In genomic region chr17:5706835-5707234, GRCh38 we compare ENCODE assay signal across 8 cellular contexts.
DNase-seq lines count a peak whose midpoint lies in the region; ATAC-seq and TF ChIP-seq lines count a peak whose summit lies in the region.

No MANE protein-coding gene starts in this region.

- intact Hi-C loops in IMR-90 (cut with micrococcal nuclease) (loop anchor here (1.0 to 2.0 kb wide), 3 partner anchors 115 to 716 kb away; no protein-coding TSS in a partner anchor), left ventricle myocardium superior (cut with micrococcal nuclease) (no loop called here), sigmoid colon (cut with DNase I) (loop anchor here (5.0 kb wide), 1 partner anchor 120 kb away; no protein-coding TSS in a partner anchor)

- H2AFZ ChIP-seq in IMR-90 (replicated peaks; ENCODE audit: low read length, poor library complexity) = peak overlapping the region; percentile 56

- H2BK15ac ChIP-seq in IMR-90 (ENCODE audit: low read depth, low read length) = no peak overlapping the region

- WGBS in IMR-90 (ENCODE audit: extremely low coverage in 2 of 2, insufficient read length in 1 of 2), 2 experiments = 0% methylated on average over 1 of the region's 3 CpGs; no CpG with 5 or more reads in 1 of the 2 experiments
- 4 to 10% methylated on average over 3 of the region's 3 CpGs for WGBS in sigmoid colon, 2 donors

- TF ChIP-seq CTCF in IMR-90 (conservative IDR thresholded peaks at IDR 0.05; ENCODE audit: low read depth, low read length) (peak; percentile 68), sigmoid colon (IDR thresholded peaks at IDR 0.05) (peak in 3 of 4 experiments; percentile 40 to 43 (median 42))

- H4K5ac ChIP-seq in IMR-90 (ENCODE audit: low read depth, low read length) = no peak overlapping the region

- DNase-seq in COLO668 (lab: John Stamatoyannopoulos, UW; ENCODE audit: unreplicated experiment) (peak; percentile 41), IMR-90 (peak; percentile 63), SHP77 treated with DMSO at 0.1 percent for 48 hours (lab: John Stamatoyannopoulos, UW) (peak; percentile 54), left ventricle myocardium superior (peak; percentile 58), sigmoid colon (no peak)
- peak; percentile 58 for DNase-seq in activated naive CD4-positive, alpha-beta T cell treated with anti-CD3 and anti-CD28 coated beads, Interleukin-2, amount 50 U/mL, for 16 hours

- H2AK5ac ChIP-seq in IMR-90 (ENCODE audit: low read depth, low read length) = no peak overlapping the region

- TF ChIP-seq POLR2A in IMR-90 (IDR thresholded peaks at IDR 0.05; ENCODE audit: low read depth, low read length) = no peak
- no peak for TF ChIP-seq POLR2A in sigmoid colon (IDR thresholded peaks at IDR 0.05)

- no peak overlapping the region for H3K23ac ChIP-seq in IMR-90 (ENCODE audit: low read depth, low read length)

- H2AK9ac ChIP-seq in IMR-90 (replicated peaks; ENCODE audit: low read depth, low read length, poor library complexity) = no peak overlapping the region

- in situ Hi-C loops in IMR-90 (cut with MboI; ENCODE audit: low sequenced_read_pairs) = loop anchor here (10.0 kb wide), 1 partner anchor 708 kb away; no protein-coding TSS in a partner anchor

- H4K91ac ChIP-seq in IMR-90 (ENCODE audit: insufficient read depth, low read depth, low read length) = no peak overlapping the region

- no peak for TF ChIP-seq EP300 in sigmoid colon (IDR thresholded peaks at IDR 0.05)

- dilution Hi-C loops in IMR-90 (cut with HindIII; ENCODE audit: low sequenced_read_pairs, unreplicated experiment) = no loop called here

- CTCF ChIA-PET in IMR-90 (lab: Yijun Ruan, JAX) = interaction anchor here (0.7 to 1.5 kb wide), 4 partner anchors 11 to 706 kb away, joined by 3 to 7 read pairs (median 3); no protein-coding TSS in a partner anchor

- H3K4me2 ChIP-seq in IMR-90 (ENCODE audit: low read depth, low read length) = no peak overlapping the region

- no peak overlapping the region for H3K27ac ChIP-seq in IMR-90 (ENCODE audit: insufficient read depth, low read length)
- no peak overlapping the region for H3K27ac ChIP-seq in sigmoid colon

- no peak overlapping the region for H2BK20ac ChIP-seq in IMR-90 (ENCODE audit: low read depth, low read length)

- no peak overlapping the region for H3K9ac ChIP-seq in IMR-90 (ENCODE audit: low read depth, low read length)

- no peak overlapping the region for H3K4ac ChIP-seq in IMR-90 (ENCODE audit: low read depth, low read length)

- H3K27me3 ChIP-seq in IMR-90 (ENCODE audit: control insufficient read depth, insufficient read depth, low read length) (peaks cover 2% of the 10 kb centered on the region), sigmoid colon (peaks cover 0 to 18% (median 0%) of the 10 kb centered on the region in 3 donors)

- no peak overlapping the region for H2BK5ac ChIP-seq in IMR-90 (ENCODE audit: low read depth, low read length, poor library complexity, severe bottlenecking)

- TF ChIP-seq RAD21 in IMR-90 (IDR thresholded peaks at IDR 0.05; ENCODE audit: low read length) = peak; percentile 65

- no peak overlapping the region for H2BK120ac ChIP-seq in IMR-90 (ENCODE audit: low read depth, low read length)

- no peaks in the 10 kb centered on the region; the same call in 1 of the 2 replicates for H3K9me3 ChIP-seq in IMR-90 (ENCODE audit: control insufficient read depth, insufficient read depth, low read length)
- peaks cover 0 to 6% (median 3%) of the 10 kb centered on the region in 4 donors for H3K9me3 ChIP-seq in sigmoid colon

- no TSS peak for BruUV-seq in IMR-90 (replicated peaks; lab: Mats Ljungman, UMichigan)

- no peaks in the 10 kb centered on the region for H3K9me1 ChIP-seq in IMR-90 (ENCODE audit: insufficient read depth, low read length)

- no peak overlapping the region for H3K14ac ChIP-seq in IMR-90 (replicated peaks; ENCODE audit: low read depth, low read length)

- POLR2A ChIA-PET in IMR-90 (lab: Charles Lee; ENCODE audit: unreplicated experiment) = no interaction called here

- no peak overlapping the region for H3K4me3 ChIP-seq in IMR-90 (ENCODE audit: insufficient read depth, low read depth, low read length)
- H3K4me3 ChIP-seq in sigmoid colon = no peak overlapping the region

- no peaks in the 10 kb centered on the region for H3K36me3 ChIP-seq in IMR-90 (ENCODE audit: control insufficient read depth, insufficient read depth, low read length)
- no peaks in the 10 kb centered on the region for H3K36me3 ChIP-seq in sigmoid colon

- H3K4me1 ChIP-seq in IMR-90 (ENCODE audit: control insufficient read depth, insufficient read depth, low read length) = no peaks in the 10 kb centered on the region
- H3K4me1 ChIP-seq in sigmoid colon = no peaks in the 10 kb centered on the region

- H4K8ac ChIP-seq in IMR-90 (ENCODE audit: low read depth in 2 of 2, low read length in 2 of 2) = no peak overlapping the region

- no peak overlapping the region for H3K56ac ChIP-seq in IMR-90 (ENCODE audit: extremely low read depth, insufficient read depth, low read length)

- no peaks in the 10 kb centered on the region for H3K79me1 ChIP-seq in IMR-90 (ENCODE audit: low read depth in 1 of 2, low read length in 2 of 2)

- no peaks in the 10 kb centered on the region for H4K20me1 ChIP-seq in IMR-90 (ENCODE audit: insufficient read depth, low read length)

- H3K18ac ChIP-seq in IMR-90 (ENCODE audit: low read depth, low read length) = no peak overlapping the region

- ATAC-seq in IMR-90 (ENCODE audit: low read depth) (peak; percentile 92), left ventricle myocardium superior (peak; percentile 14), HG03432 (IDR thresholded peaks at IDR 0.05; ENCODE audit: unreplicated experiment) (no peak), HG02938 (IDR thresholded peaks at IDR 0.05; ENCODE audit: unreplicated experiment) (no peak)

TF ChIP-seq in IMR-90, 13 proteins besides CTCF, POLR2A, EP300 and RAD21:
- TF ChIP-seq BHLHE40 (IDR thresholded peaks at IDR 0.05; ENCODE audit: low read depth, low read length) (no peak), MXI1 (IDR thresholded peaks at IDR 0.05; ENCODE audit: borderline replicate concordance, low read depth, low read length) (no peak), FOS (IDR thresholded peaks at IDR 0.05; ENCODE audit: low read depth, low read length) (no peak), SMC3 (IDR thresholded peaks at IDR 0.05; ENCODE audit: low read depth, low read length) (peak; percentile 76)
TF ChIP-seq in IMR-90: peak in this region for 1.

Comparison
In these comparisons a context has a peak if more than half of its experiments do, and no peak if none do; other contexts are left out.
1. ATAC-seq: peak in IMR-90 (single experiment) and left ventricle myocardium superior (single experiment); none in HG03432 (single experiment) and HG02938 (single experiment).